In the genomic region with DNA sequence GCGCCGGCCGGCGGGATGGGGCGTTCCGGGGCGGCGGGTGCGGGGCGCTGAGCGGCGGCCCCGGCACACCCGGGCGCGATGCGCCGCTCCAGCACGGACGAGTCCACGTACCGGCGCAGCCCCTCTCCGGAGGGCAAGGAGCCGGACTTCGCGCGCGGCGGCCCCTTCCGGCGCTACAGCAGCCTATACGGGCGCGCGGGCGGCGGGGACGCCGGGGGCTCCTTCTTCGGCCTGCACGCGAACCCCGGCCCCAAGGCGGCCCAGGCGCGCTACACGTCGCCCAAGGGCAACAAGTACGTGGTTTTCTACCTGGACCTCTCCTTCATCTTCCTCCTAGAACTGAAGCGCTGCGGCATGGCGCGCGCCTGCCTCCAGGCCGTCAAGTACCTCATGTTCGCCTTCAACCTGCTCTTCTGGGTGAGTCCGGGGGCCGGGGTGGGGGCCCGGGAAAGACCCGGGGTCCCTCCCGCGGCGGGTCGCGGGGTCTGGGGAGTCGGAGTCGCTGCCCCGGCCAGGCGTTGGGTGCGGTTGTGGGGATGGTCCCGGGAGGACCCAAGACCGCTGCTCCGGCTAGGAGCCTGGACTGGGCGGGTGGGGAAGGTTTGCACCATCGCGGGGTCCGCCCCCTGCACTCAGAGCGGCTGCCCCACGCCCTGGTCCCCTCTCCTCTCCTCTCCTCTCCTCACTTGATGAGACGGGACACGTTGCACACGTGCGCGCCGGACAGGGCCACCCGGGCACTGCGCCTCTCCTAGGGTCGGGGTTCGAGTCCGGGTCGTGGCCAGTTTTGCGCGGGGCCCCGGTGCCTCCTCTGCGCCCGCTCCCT, we compare ENCODE assay signal across 8 cellular contexts. TPM values are rescaled to one million over a fixed set of nuclear protein-coding genes. Genes with fewer than 3 reads are reported as not detected.
A peak's percentile ranks its signal among the peaks of the same experiment; 100 is the strongest.
DNase-seq lines count a peak whose midpoint lies in the region; ATAC-seq lines count a peak whose summit lies in the region.

No MANE protein-coding gene starts in this region.

- H3K36me3 ChIP-seq in stomach smooth muscle (ENCODE audit: control insufficient read depth in 2 of 2, insufficient read depth in 2 of 2, low read length in 2 of 2): no peaks in the 10 kb centered on the region

- peak overlapping the region; percentile 53 for H3K4me3 Mint-ChIP-seq in activated CD4-positive, alpha-beta T cell treated with anti-CD3 and anti-CD28 coated beads, Interleukin-2, amount 10 ng/mL, durations not matched to agents 7 days and 5 days
- no peak overlapping the region for H3K4me3 Mint-ChIP-seq in activated CD4-positive, alpha-beta T cell treated with anti-CD3 and anti-CD28 coated beads, Interleukin-2, amount 10 ng/mL, durations not matched to agents 24 days and 14 days
- peak overlapping the region; percentile 33 for H3K4me3 Mint-ChIP-seq in activated T-helper 2 cell treated with anti-CD3 and anti-CD28 coated beads, Interferon-gamma antibody, Interleukin-2, Interleukin-4, amounts not matched to agents 10 μg/mL and 5 μg/mL and 100 μg/mL, durations not matched to agents 14 hours and 24 hours and 36 hours (ENCODE audit: low read depth)

- no peaks in the 10 kb centered on the region for H3K27me3 Mint-ChIP-seq in activated CD4-positive, alpha-beta T cell treated with anti-CD3 and anti-CD28 coated beads, Interleukin-2, amount 10 ng/mL, durations not matched to agents 7 days and 5 days
- H3K27me3 Mint-ChIP-seq in activated CD4-positive, alpha-beta T cell treated with anti-CD3 and anti-CD28 coated beads, Interleukin-2, amount 10 ng/mL, durations not matched to agents 24 days and 14 days: peaks cover 7% of the 10 kb centered on the region
- no peaks in the 10 kb centered on the region for H3K27me3 Mint-ChIP-seq in activated T-helper 2 cell treated with anti-CD3 and anti-CD28 coated beads, Interferon-gamma antibody, Interleukin-2, Interleukin-4, amounts not matched to agents 10 μg/mL and 5 μg/mL and 100 μg/mL, durations not matched to agents 14 hours and 24 hours and 36 hours (ENCODE audit: low read depth)

- no peak overlapping the region for H3K27ac Mint-ChIP-seq in activated CD4-positive, alpha-beta T cell treated with anti-CD3 and anti-CD28 coated beads, Interleukin-2, amount 10 ng/mL, durations not matched to agents 7 days and 5 days
- H3K27ac Mint-ChIP-seq in activated CD4-positive, alpha-beta T cell treated with anti-CD3 and anti-CD28 coated beads, Interleukin-2, amount 10 ng/mL, durations not matched to agents 24 days and 14 days: no peak overlapping the region
- no peak overlapping the region for H3K27ac Mint-ChIP-seq in activated T-helper 2 cell treated with anti-CD3 and anti-CD28 coated beads, Interferon-gamma antibody, Interleukin-2, Interleukin-4, amounts not matched to agents 10 μg/mL and 5 μg/mL and 100 μg/mL, durations not matched to agents 14 hours and 24 hours and 36 hours

- H3K9me3 Mint-ChIP-seq in activated CD4-positive, alpha-beta T cell treated with anti-CD3 and anti-CD28 coated beads, Interleukin-2, amount 10 ng/mL, durations not matched to agents 7 days and 5 days: no peaks in the 10 kb centered on the region
- no peaks in the 10 kb centered on the region for H3K9me3 Mint-ChIP-seq in activated CD4-positive, alpha-beta T cell treated with anti-CD3 and anti-CD28 coated beads, Interleukin-2, amount 10 ng/mL, durations not matched to agents 24 days and 14 days
- H3K9me3 Mint-ChIP-seq in activated T-helper 2 cell treated with anti-CD3 and anti-CD28 coated beads, Interferon-gamma antibody, Interleukin-2, Interleukin-4, amounts not matched to agents 10 μg/mL and 5 μg/mL and 100 μg/mL, durations not matched to agents 14 hours and 24 hours and 36 hours: no peaks in the 10 kb centered on the region

- H3K27ac ChIP-seq in stomach smooth muscle (ENCODE audit: low read length): no peak overlapping the region

- POLR2A ChIA-PET in activated CD4-positive, alpha-beta T cell treated with anti-CD3 and anti-CD28 coated beads, Interleukin-2, amount 10 ng/mL, durations not matched to agents 7 days and 5 days (lab: Charles Lee): no interaction called here

- H3K9ac ChIP-seq in stomach smooth muscle (ENCODE audit: low read length in 2 of 2): no peak overlapping the region

- H3K36me3 Mint-ChIP-seq in activated CD4-positive, alpha-beta T cell treated with anti-CD3 and anti-CD28 coated beads, Interleukin-2, amount 10 ng/mL, durations not matched to agents 7 days and 5 days (ENCODE audit: low read depth): no peaks in the 10 kb centered on the region
- H3K36me3 Mint-ChIP-seq in activated CD4-positive, alpha-beta T cell treated with anti-CD3 and anti-CD28 coated beads, Interleukin-2, amount 10 ng/mL, durations not matched to agents 24 days and 14 days (ENCODE audit: low read depth): no peaks in the 10 kb centered on the region
- no peaks in the 10 kb centered on the region for H3K36me3 Mint-ChIP-seq in activated T-helper 2 cell treated with anti-CD3 and anti-CD28 coated beads, Interferon-gamma antibody, Interleukin-2, Interleukin-4, amounts not matched to agents 10 μg/mL and 5 μg/mL and 100 μg/mL, durations not matched to agents 14 hours and 24 hours and 36 hours (ENCODE audit: low read depth)

- intact Hi-C loops in activated CD4-positive, alpha-beta T cell treated with anti-CD3 and anti-CD28 coated beads, Interleukin-2, amount 10 ng/mL, durations not matched to agents 24 days and 14 days (cut with micrococcal nuclease): loop anchor here (2.0 kb wide), 1 partner anchor 61 kb away; a partner anchor contains a TSS
- intact Hi-C loops in activated T-helper 2 cell treated with anti-CD3 and anti-CD28 coated beads, Interferon-gamma antibody, Interleukin-2, Interleukin-4, amounts not matched to agents 10 μg/mL and 5 μg/mL and 100 μg/mL, durations not matched to agents 14 hours and 24 hours and 36 hours (cut with micrococcal nuclease): no loop called here

- H3K4me1 ChIP-seq in stomach smooth muscle (ENCODE audit: control insufficient read depth, insufficient read depth, low read length): peaks cover 47% of the 10 kb centered on the region

- CTCF ChIA-PET in activated CD4-positive, alpha-beta T cell treated with anti-CD3 and anti-CD28 coated beads, Interleukin-2, amount 10 ng/mL, durations not matched to agents 7 days and 5 days (lab: Charles Lee): interaction anchor here (0.8 kb wide), 1 partner anchor 200 kb away, joined by 3 read pairs; no protein-coding TSS in a partner anchor

- peaks cover 5% of the 10 kb centered on the region for H3K4me1 Mint-ChIP-seq in activated CD4-positive, alpha-beta T cell treated with anti-CD3 and anti-CD28 coated beads, Interleukin-2, amount 10 ng/mL, durations not matched to agents 7 days and 5 days
- peaks cover 3% of the 10 kb centered on the region for H3K4me1 Mint-ChIP-seq in activated CD4-positive, alpha-beta T cell treated with anti-CD3 and anti-CD28 coated beads, Interleukin-2, amount 10 ng/mL, durations not matched to agents 24 days and 14 days
- H3K4me1 Mint-ChIP-seq in activated T-helper 2 cell treated with anti-CD3 and anti-CD28 coated beads, Interferon-gamma antibody, Interleukin-2, Interleukin-4, amounts not matched to agents 10 μg/mL and 5 μg/mL and 100 μg/mL, durations not matched to agents 14 hours and 24 hours and 36 hours (ENCODE audit: low read depth): peaks cover 2% of the 10 kb centered on the region

- peak overlapping the region; percentile 64 for H3K4me3 ChIP-seq in iPS-18c (ENCODE audit: insufficient read depth, low read depth, low read length)
- peak overlapping the region; percentile 19 to 61 for H3K4me3 ChIP-seq in stomach smooth muscle (ENCODE audit: low read length in 2 of 2)

- peaks cover 5 to 22% of the 10 kb centered on the region in 2 donors for H3K27me3 ChIP-seq in stomach smooth muscle (ENCODE audit: control insufficient read depth in 1 of 2, insufficient read depth in 2 of 2, low read length in 2 of 2)

- DNase-seq in activated CD4-positive, alpha-beta T cell treated with anti-CD3 and anti-CD28 coated beads, Interleukin-2, amount 10 ng/mL, durations not matched to agents 7 days and 5 days: no peak
- DNase-seq in activated CD4-positive, alpha-beta T cell treated with anti-CD3 and anti-CD28 coated beads, Interleukin-2, amount 10 ng/mL, durations not matched to agents 24 days and 14 days: no peak
- no peak for DNase-seq in activated T-helper 2 cell treated with anti-CD3 and anti-CD28 coated beads, Interferon-gamma antibody, Interleukin-2, Interleukin-4, amounts not matched to agents 10 μg/mL and 5 μg/mL and 100 μg/mL, durations not matched to agents 14 hours and 24 hours and 36 hours (ENCODE audit: low spot score)
- DNase-seq in SIG-M5 (lab: John Stamatoyannopoulos, UW) (no peak), GF-D8 (lab: John Stamatoyannopoulos, UW) (no peak)

- no peak for ATAC-seq in GM18909 (IDR thresholded peaks at IDR 0.05; ENCODE audit: poor library complexity, unreplicated experiment)

- H3K9me3 ChIP-seq in iPS-18c (ENCODE audit: control insufficient read depth, insufficient read depth, low read length) (no peaks in the 10 kb centered on the region), stomach smooth muscle (ENCODE audit: control insufficient read depth in 2 of 2, low read length in 2 of 2) (no peaks in the 10 kb centered on the region)

RNA-seq across cellular contexts. Expression of a gene that starts 7.5 kb away (rescaled TPM):
- total RNA-seq in activated CD4-positive, alpha-beta T cell treated with anti-CD3 and anti-CD28 coated beads, Interleukin-2, amount 10 ng/mL, durations not matched to agents 7 days and 5 days: 1 to 10 TPM; 7.7 to 7.9 TPM
- 14.8 and 15.1 TPM in 2 replicates for total RNA-seq in activated CD4-positive, alpha-beta T cell treated with anti-CD3 and anti-CD28 coated beads, Interleukin-2, amount 10 ng/mL, durations not matched to agents 24 days and 14 days
- total RNA-seq in activated T-helper 2 cell treated with anti-CD3 and anti-CD28 coated beads, Interferon-gamma antibody, Interleukin-2, Interleukin-4, amounts not matched to agents 10 μg/mL and 5 μg/mL and 100 μg/mL, durations not matched to agents 14 hours and 24 hours and 36 hours: 15.8 and 16.9 TPM in 2 replicates

RNA-seq across cellular contexts. Expression of a gene that starts 7.8 kb away (rescaled TPM):
- 10 to 100 TPM; 90.3 to 96.0 TPM for total RNA-seq in activated CD4-positive, alpha-beta T cell treated with anti-CD3 and anti-CD28 coated beads, Interleukin-2, amount 10 ng/mL, durations not matched to agents 7 days and 5 days
- total RNA-seq in activated CD4-positive, alpha-beta T cell treated with anti-CD3 and anti-CD28 coated beads, Interleukin-2, amount 10 ng/mL, durations not matched to agents 24 days and 14 days: 113 and 117 TPM in 2 replicates
- 101 and 111 TPM in 2 replicates for total RNA-seq in activated T-helper 2 cell treated with anti-CD3 and anti-CD28 coated beads, Interferon-gamma antibody, Interleukin-2, Interleukin-4, amounts not matched to agents 10 μg/mL and 5 μg/mL and 100 μg/mL, durations not matched to agents 14 hours and 24 hours and 36 hours

RNA-seq across cellular contexts. Expression of a gene that starts 17.4 kb away (rescaled TPM):
- total RNA-seq in activated CD4-positive, alpha-beta T cell treated with anti-CD3 and anti-CD28 coated beads, Interleukin-2, amount 10 ng/mL, durations not matched to agents 7 days and 5 days: 10 to 100 TPM; 35.4 to 37.6 TPM
- 81.0 and 87.3 TPM in 2 replicates for total RNA-seq in activated CD4-positive, alpha-beta T cell treated with anti-CD3 and anti-CD28 coated beads, Interleukin-2, amount 10 ng/mL, durations not matched to agents 24 days and 14 days
- 95.7 and 106 TPM in 2 replicates for total RNA-seq in activated T-helper 2 cell treated with anti-CD3 and anti-CD28 coated beads, Interferon-gamma antibody, Interleukin-2, Interleukin-4, amounts not matched to agents 10 μg/mL and 5 μg/mL and 100 μg/mL, durations not matched to agents 14 hours and 24 hours and 36 hours

RNA-seq across cellular contexts. Expression of a gene that starts 22.4 kb away (rescaled TPM):
- total RNA-seq in activated CD4-positive, alpha-beta T cell treated with anti-CD3 and anti-CD28 coated beads, Interleukin-2, amount 10 ng/mL, durations not matched to agents 7 days and 5 days: 1 to 10 TPM; 7.7 to 8.1 TPM
- total RNA-seq in activated CD4-positive, alpha-beta T cell treated with anti-CD3 and anti-CD28 coated beads, Interleukin-2, amount 10 ng/mL, durations not matched to agents 24 days and 14 days: 1.5 and 3.0 TPM in 2 replicates
- total RNA-seq in activated T-helper 2 cell treated with anti-CD3 and anti-CD28 coated beads, Interferon-gamma antibody, Interleukin-2, Interleukin-4, amounts not matched to agents 10 μg/mL and 5 μg/mL and 100 μg/mL, durations not matched to agents 14 hours and 24 hours and 36 hours: 4.9 and 5.1 TPM in 2 replicates

RNA-seq across cellular contexts. Expression of a gene that starts 31.4 kb away (rescaled TPM):
- total RNA-seq in activated CD4-positive, alpha-beta T cell treated with anti-CD3 and anti-CD28 coated beads, Interleukin-2, amount 10 ng/mL, durations not matched to agents 7 days and 5 days: 10 to 100 TPM; 68.9 to 71.9 TPM
- 55.0 and 56.4 TPM in 2 replicates for total RNA-seq in activated CD4-positive, alpha-beta T cell treated with anti-CD3 and anti-CD28 coated beads, Interleukin-2, amount 10 ng/mL, durations not matched to agents 24 days and 14 days
- total RNA-seq in activated T-helper 2 cell treated with anti-CD3 and anti-CD28 coated beads, Interferon-gamma antibody, Interleukin-2, Interleukin-4, amounts not matched to agents 10 μg/mL and 5 μg/mL and 100 μg/mL, durations not matched to agents 14 hours and 24 hours and 36 hours: 56.1 and 59.8 TPM in 2 replicates
